22 cellular contexts compared by ENCODE assay signal in genomic region chr6:43623880-43624785, GRCh38. TPM values are rescaled to one million over a fixed set of nuclear protein-coding genes. Genes with fewer than 3 reads are reported as not detected.
DNase-seq lines count a peak whose midpoint lies in the region; ATAC-seq and TF ChIP-seq lines count a peak whose summit lies in the region.
"Had no signal": no experiment of that assay in that cellular context is flagged by ENCODE, and none has a peak within 500 bp of the region (broad histone marks: within the 10 kb centered on the region; RNA-seq: fewer than 3 reads in every experiment).

No MANE protein-coding gene starts in this region.

- ATAC-seq in natural killer cell (no peak), HG03097 (IDR thresholded peaks at IDR 0.05; ENCODE audit: low FRiP score, unreplicated experiment) (no peak)
- ATAC-seq in natural killer cell treated with Interleukin-12 subunit alpha and Interleukin-12 subunit beta and Interleukin-15 and Interleukin-18, amount 100 ng/mL, for 72 hours: no peak
- ATAC-seq: stimulated activated naive B cell treated with anti-CD40 and anti-IgM and Interleukin-4, amounts not matched to agents 10 μg/mL and 1 μg/mL and 100 μg/mL, for 72 hours had no signal

- H3K9me3 Mint-ChIP-seq in natural killer cell: no peaks in the 10 kb centered on the region
- no peaks in the 10 kb centered on the region for H3K9me3 Mint-ChIP-seq in natural killer cell treated with Interleukin-12 subunit alpha and Interleukin-12 subunit beta and Interleukin-15 and Interleukin-18, amount 100 ng/mL, for 72 hours
- H3K9me3 Mint-ChIP-seq in activated T-helper 2 cell treated with anti-CD3 and anti-CD28 coated beads, Interferon-gamma antibody, Interleukin-2, Interleukin-4, amounts not matched to agents 10 μg/mL and 5 μg/mL and 100 μg/mL, durations not matched to agents 14 hours and 24 hours and 36 hours: no peaks in the 10 kb centered on the region
- H3K9me3 Mint-ChIP-seq: IgD-negative memory B cell; stimulated activated naive B cell treated with anti-CD40 and anti-IgM and Interleukin-4, amounts not matched to agents 10 μg/mL and 1 μg/mL and 100 μg/mL, for 72 hours had no signal

- H3K27ac Mint-ChIP-seq in natural killer cell: peak overlapping the region; percentile 11 to 47
- H3K27ac Mint-ChIP-seq in natural killer cell treated with Interleukin-12 subunit alpha and Interleukin-12 subunit beta and Interleukin-15 and Interleukin-18, amount 100 ng/mL, for 72 hours: peak overlapping the region in 1 of 2 donors; percentile 79
- peak overlapping the region; percentile 8 for H3K27ac Mint-ChIP-seq in activated T-helper 2 cell treated with anti-CD3 and anti-CD28 coated beads, Interferon-gamma antibody, Interleukin-2, Interleukin-4, amounts not matched to agents 10 μg/mL and 5 μg/mL and 100 μg/mL, durations not matched to agents 14 hours and 24 hours and 36 hours

- H3K27me3 Mint-ChIP-seq in natural killer cell (ENCODE audit: low read depth in 2 of 2): no peaks in the 10 kb centered on the region
- H3K27me3 Mint-ChIP-seq in natural killer cell treated with Interleukin-12 subunit alpha and Interleukin-12 subunit beta and Interleukin-15 and Interleukin-18, amount 100 ng/mL, for 72 hours: no peaks in the 10 kb centered on the region
- H3K27me3 Mint-ChIP-seq in activated T-helper 2 cell treated with anti-CD3 and anti-CD28 coated beads, Interferon-gamma antibody, Interleukin-2, Interleukin-4, amounts not matched to agents 10 μg/mL and 5 μg/mL and 100 μg/mL, durations not matched to agents 14 hours and 24 hours and 36 hours (ENCODE audit: low read depth): no peaks in the 10 kb centered on the region
- H3K27me3 Mint-ChIP-seq: IgD-negative memory B cell; stimulated activated naive B cell treated with anti-CD40 and anti-IgM and Interleukin-4, amounts not matched to agents 10 μg/mL and 1 μg/mL and 100 μg/mL, for 72 hours had no signal

- DNase-seq in natural killer cell: no peak
- no peak for DNase-seq in natural killer cell treated with Interleukin-12 subunit alpha and Interleukin-12 subunit beta and Interleukin-15 and Interleukin-18, amount 100 ng/mL, for 72 hours (ENCODE audit: low spot score)
- no peak for DNase-seq in activated T-helper 2 cell treated with anti-CD3 and anti-CD28 coated beads, Interferon-gamma antibody, Interleukin-2, Interleukin-4, amounts not matched to agents 10 μg/mL and 5 μg/mL and 100 μg/mL, durations not matched to agents 14 hours and 24 hours and 36 hours (ENCODE audit: low spot score)
- peak; percentile 26 for DNase-seq in myocyte (ENCODE audit: low read depth)
- no peak for DNase-seq in putamen (ENCODE audit: low spot score)
- DNase-seq in posterior vena cava (ENCODE audit: low spot score): no peak
- DNase-seq: activated CD4-positive, alpha-beta T cell treated with anti-CD3 and anti-CD28 coated beads for 48 hours; amniotic stem cell; C1 segment of cervical spinal cord; dermis blood vessel endothelial cell; NCI-H2081; NCI-H345; NCI-H748 treated with DMSO at 0.1 percent for 48 hours; occipital lobe; retina; stimulated activated CD4-positive, alpha-beta T cell treated with anti-CD3 and anti-CD28 coated beads, Interleukin-4, amount 100 ng/mL, for 1 hour; stimulated activated naive B cell treated with anti-CD40 and anti-IgM and Interleukin-4, amounts not matched to agents 10 μg/mL and 1 μg/mL and 100 μg/mL, for 72 hours; T-helper 2 cell had no signal

- H3K4me3 Mint-ChIP-seq in natural killer cell: no peak overlapping the region
- H3K4me3 Mint-ChIP-seq in natural killer cell treated with Interleukin-12 subunit alpha and Interleukin-12 subunit beta and Interleukin-15 and Interleukin-18, amount 100 ng/mL, for 72 hours: no peak overlapping the region
- no peak overlapping the region for H3K4me3 Mint-ChIP-seq in activated T-helper 2 cell treated with anti-CD3 and anti-CD28 coated beads, Interferon-gamma antibody, Interleukin-2, Interleukin-4, amounts not matched to agents 10 μg/mL and 5 μg/mL and 100 μg/mL, durations not matched to agents 14 hours and 24 hours and 36 hours (ENCODE audit: low read depth)
- H3K4me3 Mint-ChIP-seq: stimulated activated naive B cell treated with anti-CD40 and anti-IgM and Interleukin-4, amounts not matched to agents 10 μg/mL and 1 μg/mL and 100 μg/mL, for 72 hours had no signal

- TF ChIP-seq CTCF in natural killer cell (IDR thresholded peaks at IDR 0.05): no peak

- intact Hi-C loops in natural killer cell (cut with micrococcal nuclease): no loop called here
- intact Hi-C loops in activated T-helper 2 cell treated with anti-CD3 and anti-CD28 coated beads, Interferon-gamma antibody, Interleukin-2, Interleukin-4, amounts not matched to agents 10 μg/mL and 5 μg/mL and 100 μg/mL, durations not matched to agents 14 hours and 24 hours and 36 hours (cut with micrococcal nuclease): no loop called here
- intact Hi-C loops in posterior vena cava (cut with DNase I): no loop called here

- H3K4me1 Mint-ChIP-seq in natural killer cell: peaks cover 17 to 31% of the 10 kb centered on the region in 2 donors
- peaks cover 28 to 36% of the 10 kb centered on the region in 2 donors for H3K4me1 Mint-ChIP-seq in natural killer cell treated with Interleukin-12 subunit alpha and Interleukin-12 subunit beta and Interleukin-15 and Interleukin-18, amount 100 ng/mL, for 72 hours (ENCODE audit: low read depth in 2 of 2)
- H3K4me1 Mint-ChIP-seq in activated T-helper 2 cell treated with anti-CD3 and anti-CD28 coated beads, Interferon-gamma antibody, Interleukin-2, Interleukin-4, amounts not matched to agents 10 μg/mL and 5 μg/mL and 100 μg/mL, durations not matched to agents 14 hours and 24 hours and 36 hours (ENCODE audit: low read depth): peaks cover 23% of the 10 kb centered on the region

- H3K36me3 Mint-ChIP-seq in natural killer cell: peaks cover 7% of the 10 kb centered on the region
- peaks cover 10% of the 10 kb centered on the region for H3K36me3 Mint-ChIP-seq in natural killer cell treated with Interleukin-12 subunit alpha and Interleukin-12 subunit beta and Interleukin-15 and Interleukin-18, amount 100 ng/mL, for 72 hours
- H3K36me3 Mint-ChIP-seq in activated T-helper 2 cell treated with anti-CD3 and anti-CD28 coated beads, Interferon-gamma antibody, Interleukin-2, Interleukin-4, amounts not matched to agents 10 μg/mL and 5 μg/mL and 100 μg/mL, durations not matched to agents 14 hours and 24 hours and 36 hours (ENCODE audit: low read depth): peaks cover 77% of the 10 kb centered on the region

RNA-seq across cellular contexts. Expression of gene GTPBP2, which starts 4.9 kb away (rescaled TPM):
- total RNA-seq in natural killer cell (10 to 100 TPM; 56.5 to 71.7 (median 69.3) TPM), myocyte (33.6 and 35.9 TPM in 2 replicates), posterior vena cava (10 to 100 TPM; 43.3 to 50.4 TPM)
- total RNA-seq in natural killer cell treated with Interleukin-12 subunit alpha and Interleukin-12 subunit beta and Interleukin-15 and Interleukin-18, amount 100 ng/mL, for 72 hours: 100 to 1,000 TPM in 1 of 2 donors, 10 to 100 TPM in 1; 85.4 to 116 TPM
- total RNA-seq in activated T-helper 2 cell treated with anti-CD3 and anti-CD28 coated beads, Interferon-gamma antibody, Interleukin-2, Interleukin-4, amounts not matched to agents 10 μg/mL and 5 μg/mL and 100 μg/mL, durations not matched to agents 14 hours and 24 hours and 36 hours: 71.7 and 78.4 TPM in 2 replicates
- polyA plus RNA-seq in myocyte (2012): 107 TPM

RNA-seq across cellular contexts. Expression of gene MAD2L1BP, which starts 11.5 kb away (rescaled TPM):
- total RNA-seq in natural killer cell (10 to 100 TPM; 29.9 to 43.3 (median 38.3) TPM), myocyte (18.1 and 35.3 TPM in 2 replicates), posterior vena cava (10 to 100 TPM; 12.0 to 15.5 TPM)
- 10 to 100 TPM; 37.1 to 39.7 TPM for total RNA-seq in natural killer cell treated with Interleukin-12 subunit alpha and Interleukin-12 subunit beta and Interleukin-15 and Interleukin-18, amount 100 ng/mL, for 72 hours
- 35.4 and 38.4 TPM in 2 replicates for total RNA-seq in activated T-helper 2 cell treated with anti-CD3 and anti-CD28 coated beads, Interferon-gamma antibody, Interleukin-2, Interleukin-4, amounts not matched to agents 10 μg/mL and 5 μg/mL and 100 μg/mL, durations not matched to agents 14 hours and 24 hours and 36 hours
- 24.5 TPM for polyA plus RNA-seq in myocyte (2012)

RNA-seq across cellular contexts. Expression of gene RSPH9, which starts 20.7 kb away (rescaled TPM):
- total RNA-seq in natural killer cell (under 1 TPM in 1 of 3 donors, not detected in 2; 0.23 TPM), myocyte (not detected in 2 replicates), posterior vena cava (under 1 TPM; 0.19 to 0.23 TPM)
- not detected for total RNA-seq in natural killer cell treated with Interleukin-12 subunit alpha and Interleukin-12 subunit beta and Interleukin-15 and Interleukin-18, amount 100 ng/mL, for 72 hours
- not detected in 2 replicates for total RNA-seq in activated T-helper 2 cell treated with anti-CD3 and anti-CD28 coated beads, Interferon-gamma antibody, Interleukin-2, Interleukin-4, amounts not matched to agents 10 μg/mL and 5 μg/mL and 100 μg/mL, durations not matched to agents 14 hours and 24 hours and 36 hours
- polyA plus RNA-seq in myocyte (2012): 0.30 TPM
- total RNA-seq: SJSA1 had no signal
- polyA plus RNA-seq: keratinocyte had no signal

RNA-seq across cellular contexts. Expression of gene POLH, which starts 48.1 kb away (rescaled TPM):
- 10 to 100 TPM in 1 of 3 donors, 1 to 10 TPM in 2; 7.7 to 11.2 (median 7.8) TPM for total RNA-seq in natural killer cell
- total RNA-seq in natural killer cell treated with Interleukin-12 subunit alpha and Interleukin-12 subunit beta and Interleukin-15 and Interleukin-18, amount 100 ng/mL, for 72 hours: 10 to 100 TPM; 25.6 to 53.4 TPM
- total RNA-seq in activated T-helper 2 cell treated with anti-CD3 and anti-CD28 coated beads, Interferon-gamma antibody, Interleukin-2, Interleukin-4, amounts not matched to agents 10 μg/mL and 5 μg/mL and 100 μg/mL, durations not matched to agents 14 hours and 24 hours and 36 hours: 35.7 and 44.5 TPM in 2 replicates
- total RNA-seq in myocyte: 21.8 and 26.7 TPM in 2 replicates
- 20.8 TPM for polyA plus RNA-seq in myocyte (2012)
- 10 to 100 TPM; 11.0 to 16.7 TPM for total RNA-seq in posterior vena cava

RNA-seq across cellular contexts. Expression of gene XPO5, which starts 48.3 kb away (rescaled TPM):
- total RNA-seq in natural killer cell: 10 to 100 TPM; 47.6 to 54.6 (median 48.7) TPM
- 100 to 1,000 TPM in 1 of 2 donors, 10 to 100 TPM in 1; 80.0 to 178 TPM for total RNA-seq in natural killer cell treated with Interleukin-12 subunit alpha and Interleukin-12 subunit beta and Interleukin-15 and Interleukin-18, amount 100 ng/mL, for 72 hours
- total RNA-seq in activated T-helper 2 cell treated with anti-CD3 and anti-CD28 coated beads, Interferon-gamma antibody, Interleukin-2, Interleukin-4, amounts not matched to agents 10 μg/mL and 5 μg/mL and 100 μg/mL, durations not matched to agents 14 hours and 24 hours and 36 hours: 114 and 119 TPM in 2 replicates
- total RNA-seq in myocyte: 33.4 and 34.1 TPM in 2 replicates
- 31.6 TPM for polyA plus RNA-seq in myocyte (2012)
- 10 to 100 TPM; 18.4 to 26.2 TPM for total RNA-seq in posterior vena cava
